Comparison of ENCODE assay signal across 30 cellular contexts in the genomic region with DNA sequence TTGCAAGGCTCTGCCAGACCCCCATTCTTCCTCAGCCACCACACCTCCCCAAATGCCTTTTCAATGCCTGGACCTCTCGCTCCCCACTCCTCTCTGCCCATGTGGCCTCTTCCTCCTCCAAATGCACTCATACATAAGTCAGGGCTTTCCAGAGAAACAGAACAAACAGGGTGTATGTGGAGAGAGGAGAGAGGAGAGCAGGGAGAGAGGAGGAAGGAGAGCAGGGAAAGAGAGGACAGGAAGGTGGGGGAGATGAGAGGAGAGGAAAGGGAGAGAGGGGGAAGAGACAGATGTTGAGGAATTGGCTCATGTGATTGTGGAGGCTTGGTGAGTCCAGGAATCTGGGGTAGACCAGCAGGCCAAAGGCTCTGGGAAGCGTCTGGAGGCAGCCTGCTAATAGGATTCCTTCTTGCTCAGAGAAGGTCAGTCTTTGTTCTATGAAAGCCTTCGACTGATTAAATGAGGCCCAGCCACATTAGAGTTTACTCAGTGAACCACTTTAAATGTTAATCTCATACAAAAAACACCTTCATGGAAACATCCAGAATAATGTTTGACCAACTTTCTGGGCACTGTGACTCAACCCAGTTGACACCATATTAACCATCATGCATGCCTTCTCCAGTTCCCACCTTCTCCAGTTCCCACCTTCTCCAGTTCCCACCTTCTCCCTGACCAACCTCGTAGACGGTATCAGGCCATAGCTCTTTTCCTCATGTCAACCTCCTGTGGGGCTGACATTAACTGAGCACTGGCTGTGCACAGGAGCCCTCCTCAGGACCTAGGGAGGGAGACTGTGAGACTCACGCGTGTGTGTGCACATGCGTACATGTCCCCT. TPM values are rescaled to one million over a fixed set of nuclear protein-coding genes. Genes with fewer than 3 reads are reported as not detected.
"Had no signal": no experiment of that assay in that cellular context is flagged by ENCODE, and none has a peak within 500 bp of the region (broad histone marks: within the 10 kb centered on the region; RNA-seq: fewer than 3 reads in every experiment).

No MANE protein-coding gene starts in this region.

- DNase-seq: activated CD4-positive, alpha-beta T cell treated with anti-CD3 and anti-CD28 coated beads for 4 hours; activated CD8-positive, alpha-beta memory T cell treated with anti-CD3 and anti-CD28 coated beads, Interleukin-2, amount 50 U/mL, for 4 hours; activated naive CD4-positive, alpha-beta T cell treated with anti-CD3 and anti-CD28 coated beads, Interleukin-2, amount 50 U/mL, for 16 hours; activated naive CD8-positive, alpha-beta T cell treated with anti-CD3 and anti-CD28 coated beads, Interleukin-2, amount 50 U/mL, for 24 hours; amniotic stem cell; body of pancreas; central memory CD4-positive, alpha-beta T cell; NCI-H1092; NCI-H1417; NCI-H1930; NCI-H2171; NCI-H2227 treated with DMSO at 0.1 percent for 48 hours; NCI-H446 treated with DMSO at 0.1 percent for 48 hours; NCI-H524 treated with DMSO at 0.1 percent for 48 hours; NCI-H748 treated with DMSO at 0.1 percent for 48 hours; NK-92 treated with Interleukin-12 subunit alpha and Interleukin-12 subunit beta, amount 100 ng/mL, for 24 hours; OCI-M1; Peyer's patch; Right ventricle myocardium superior; SJCRH30; SK-N-SH had no signal

- H3K27ac ChIP-seq: ascending aorta, body of pancreas, KMS-11, Peyer's patch, RWPE1, SJCRH30 had no signal

- H3K4me1 ChIP-seq: body of pancreas, Peyer's patch, SJCRH30 had no signal

- H3K9ac ChIP-seq: KMS-11, SK-N-SH had no signal

- H3K9me3 Mint-ChIP-seq: activated naive CD8-positive, alpha-beta T cell treated with anti-CD3 and anti-CD28 coated beads, Interleukin-2, amount 50 U/mL, for 24 hours; IgD-negative memory B cell had no signal

- H3K4me3 ChIP-seq: ascending aorta, body of pancreas, Peyer's patch, SJCRH30 had no signal

- H3K27ac Mint-ChIP-seq: activated naive CD8-positive, alpha-beta T cell treated with anti-CD3 and anti-CD28 coated beads, Interleukin-2, amount 50 U/mL, for 24 hours had no signal

- H3K27me3 ChIP-seq: ascending aorta, body of pancreas, Peyer's patch had no signal

- H3K36me3 ChIP-seq: ascending aorta, Peyer's patch, SJCRH30 had no signal

- H3K4me2 ChIP-seq: KMS-11, SK-N-SH had no signal

- H3K4me3 Mint-ChIP-seq: activated naive CD8-positive, alpha-beta T cell treated with anti-CD3 and anti-CD28 coated beads, Interleukin-2, amount 50 U/mL, for 24 hours; IgD-negative memory B cell had no signal

- FAIRE-seq: bronchial epithelial cell had no signal

- ATAC-seq: activated CD4-positive, CD25-positive, alpha-beta regulatory T cell treated with anti-CD3 and anti-CD28 coated beads, Interleukin-2, amount 50 U/mL, for 24 hours; activated naive CD8-positive, alpha-beta T cell treated with anti-CD3 and anti-CD28 coated beads, Interleukin-2, amount 50 U/mL, for 24 hours; body of pancreas had no signal

- H3K9me3 ChIP-seq: ascending aorta, body of pancreas, Peyer's patch, SJCRH30, SK-N-SH had no signal

- H3K36me3 Mint-ChIP-seq: IgD-negative memory B cell had no signal

RNA-seq across cellular contexts. Expression of a gene that starts 11.3 kb away (rescaled TPM):
- total RNA-seq: bronchial epithelial cell; SJCRH30; T-helper 1 cell treated with Interleukin-12 subunit alpha and Interleukin-12 subunit beta and Interleukin-4 antibody, amounts not matched to agents 30 ng/mL and 1 ng/mL, for 36 hours had no signal
- polyA plus RNA-seq: IgD-negative memory B cell had no signal

RNA-seq across cellular contexts. Expression of a gene that starts 21.9 kb away (rescaled TPM):
- total RNA-seq: ascending aorta, bronchial epithelial cell, MCF 10A had no signal
- polyA plus RNA-seq: SK-N-SH had no signal

RNA-seq across cellular contexts. Expression of a gene that starts 59.5 kb away (rescaled TPM):
- total RNA-seq: activated CD8-positive, alpha-beta memory T cell treated with anti-CD3 and anti-CD28 coated beads for 36 hours; ascending aorta; body of pancreas; bronchial epithelial cell; MCF 10A; T-helper 1 cell treated with Interleukin-12 subunit alpha and Interleukin-12 subunit beta and Interleukin-4 antibody, amounts not matched to agents 30 ng/mL and 1 ng/mL, for 36 hours had no signal
- polyA plus RNA-seq: SK-N-SH had no signal
